22 cellular contexts compared by ENCODE assay signal in the genomic region with DNA sequence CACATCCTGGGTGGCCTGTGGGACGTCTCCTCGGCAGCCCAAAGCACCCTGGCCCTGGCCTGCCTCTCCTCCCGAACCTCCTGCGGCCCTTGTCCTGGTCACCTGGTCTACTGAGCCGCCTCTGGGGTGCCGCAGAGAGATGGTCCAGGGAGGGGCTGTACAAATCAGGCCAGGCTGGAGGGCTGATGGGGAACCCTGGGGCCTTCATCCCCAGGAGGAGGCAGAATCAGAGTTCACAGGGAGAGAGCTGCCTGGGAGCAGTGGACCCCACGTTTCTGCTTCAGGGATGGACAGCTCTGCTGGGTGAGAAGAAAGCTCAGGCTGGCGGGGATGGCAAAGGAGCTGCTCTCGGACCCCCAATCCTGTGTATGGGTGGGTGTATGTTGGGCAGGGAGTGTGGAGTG.
A peak's percentile ranks its signal among the peaks of the same experiment; 100 is the strongest.
DNase-seq lines count a peak whose midpoint lies in the region; ATAC-seq, FAIRE-seq and TF ChIP-seq lines count a peak whose summit lies in the region.
"Had no signal": no experiment of that assay in that cellular context is flagged by ENCODE, and none has a peak within 500 bp of the region (broad histone marks: within the 10 kb centered on the region; RNA-seq: fewer than 3 reads in every experiment).

No MANE protein-coding gene starts in this region.

- no peaks in the 10 kb centered on the region for H3K36me3 ChIP-seq in KOPT-K1 (ENCODE audit: insufficient read depth, low read length)
- H3K36me3 ChIP-seq in endodermal cell (ENCODE audit: control insufficient read depth, insufficient read depth, low read length), result no peaks in the 10 kb centered on the region
- H3K36me3 ChIP-seq: breast epithelium, right lobe of liver, transverse colon had no signal

- DNase-seq in D341Med (ENCODE audit: low spot score) (peak; percentile 42), endodermal cell (peak; percentile 37), posterior vena cava (ENCODE audit: low spot score) (peak; percentile 73), GM12891 (ENCODE audit: insufficient read length, low spot score) (no peak), epidermal melanocyte (ENCODE audit: insufficient read length, low spot score) (no peak), glomerular visceral epithelial cell (ENCODE audit: extremely low spot score) (no peak)
- DNase-seq: activated CD8-positive, alpha-beta T cell treated with anti-CD3 and anti-CD28 coated beads, Interleukin-2, amount 10 ng/mL, durations not matched to agents 7 days and 5 days; mucosa of descending colon; NCI-H2171; nucleus accumbens; right lobe of liver; SIG-M5; stimulated activated naive CD8-positive, alpha-beta T cell treated with anti-CD3 and anti-CD28 coated beads, Interleukin-15, Interleukin-2, amounts not matched to agents 100 U/mL and 50 U/mL, for 24 hours had no signal

- intact Hi-C loops in posterior vena cava (cut with DNase I), result no loop called here

- H3K27ac ChIP-seq in KOPT-K1 (ENCODE audit: low read depth, low read length, poor library complexity, severe bottlenecking) (peak overlapping the region; percentile 93), endodermal cell (ENCODE audit: low read depth, low read length) (no peak overlapping the region)
- H3K27ac ChIP-seq: breast epithelium, right lobe of liver, transverse colon had no signal

- no peak for TF ChIP-seq POLR2A in GM12891 (IDR thresholded peaks at IDR 0.05; ENCODE audit: low read depth, low read length)

- H3K9me3 ChIP-seq in KOPT-K1 (ENCODE audit: insufficient read depth, low read length, poor library complexity, severe bottlenecking) (no peaks in the 10 kb centered on the region), endodermal cell (ENCODE audit: control insufficient read depth, low read length) (no peaks in the 10 kb centered on the region)
- H3K9me3 ChIP-seq: breast epithelium, mucosa of descending colon, right lobe of liver, transverse colon had no signal

- no peak overlapping the region for H3K4me3 Mint-ChIP-seq in endodermal cell
- H3K4me3 Mint-ChIP-seq: activated CD8-positive, alpha-beta T cell treated with anti-CD3 and anti-CD28 coated beads, Interleukin-2, amount 10 ng/mL, durations not matched to agents 7 days and 5 days; GM23338; T-helper 1 cell treated with Interleukin-12 subunit alpha and Interleukin-12 subunit beta and Interleukin-4 antibody, amounts not matched to agents 30 μg/mL and 1 μg/mL, for 36 hours had no signal

- no peak overlapping the region for H3K27ac Mint-ChIP-seq in endodermal cell
- H3K27ac Mint-ChIP-seq: activated T-helper 2 cell treated with anti-CD3 and anti-CD28 coated beads, Interferon-gamma antibody, Interleukin-2, Interleukin-4, amounts not matched to agents 10 μg/mL and 5 μg/mL and 100 μg/mL, durations not matched to agents 14 hours and 24 hours and 36 hours; GM23338; T-helper 1 cell treated with Interleukin-12 subunit alpha and Interleukin-12 subunit beta and Interleukin-4 antibody, amounts not matched to agents 30 μg/mL and 1 μg/mL, for 36 hours had no signal

- no peaks in the 10 kb centered on the region for H3K4me1 ChIP-seq in endodermal cell (ENCODE audit: control insufficient read depth, insufficient read depth, low read length)
- H3K4me1 ChIP-seq: breast epithelium, right lobe of liver had no signal

- H3K9me3 Mint-ChIP-seq in endodermal cell, result no peaks in the 10 kb centered on the region
- H3K9me3 Mint-ChIP-seq: activated T-helper 2 cell treated with anti-CD3 and anti-CD28 coated beads, Interferon-gamma antibody, Interleukin-2, Interleukin-4, amounts not matched to agents 10 μg/mL and 5 μg/mL and 100 μg/mL, durations not matched to agents 14 hours and 24 hours and 36 hours; T-helper 1 cell treated with Interleukin-12 subunit alpha and Interleukin-12 subunit beta and Interleukin-4 antibody, amounts not matched to agents 30 μg/mL and 1 μg/mL, for 36 hours had no signal

- WGBS in endodermal cell (ENCODE audit: insufficient coverage in 1 of 2, insufficient read length in 1 of 2), 2 experiments, result 93 to 96% methylated on average over 7 to 9 of the region's 9 CpGs

- peaks cover 5% of the 10 kb centered on the region for H3K4me1 Mint-ChIP-seq in endodermal cell

- no peaks in the 10 kb centered on the region for H3K27me3 ChIP-seq in endodermal cell (ENCODE audit: control insufficient read depth, insufficient read depth, low read length, poor library complexity, severe bottlenecking)
- H3K27me3 ChIP-seq: breast epithelium, right lobe of liver, transverse colon had no signal

- H3K36me3 Mint-ChIP-seq in endodermal cell (ENCODE audit: low read depth), result no peaks in the 10 kb centered on the region

- no peak overlapping the region for H3K9ac ChIP-seq in endodermal cell (ENCODE audit: extremely low read depth, low read length, poor library complexity, severe bottlenecking)

- no peak for ATAC-seq in HG02642 (IDR thresholded peaks at IDR 0.05; ENCODE audit: poor library complexity, unreplicated experiment)
- ATAC-seq: activated CD8-positive, alpha-beta T cell treated with anti-CD3 and anti-CD28 coated beads, Interleukin-2, amount 10 ng/mL, durations not matched to agents 7 days and 5 days; GM23338; left cardiac atrium; mucosa of descending colon; right lobe of liver; stimulated activated naive CD8-positive, alpha-beta T cell treated with anti-CD3 and anti-CD28 coated beads, Interleukin-15, Interleukin-2, amounts not matched to agents 100 U/mL and 50 U/mL, for 24 hours had no signal

- no peaks in the 10 kb centered on the region for H3K27me3 Mint-ChIP-seq in endodermal cell (ENCODE audit: insufficient read depth)

- no peak for FAIRE-seq in GM12891 (lab: Jason Lieb, UNC)
- FAIRE-seq: HTR-8/SVneo had no signal

- no peak for TF ChIP-seq CTCF in endodermal cell (conservative IDR thresholded peaks at IDR 0.05)

- no peak overlapping the region for H3K4me3 ChIP-seq in endodermal cell (ENCODE audit: low read length)
- H3K4me3 ChIP-seq: breast epithelium, GM23338, mucosa of descending colon, right lobe of liver, transverse colon had no signal

TF ChIP-seq in GM12891, 5 proteins besides CTCF, POLR2A, EP300 and RAD21:
- no peak for TF ChIP-seq POU2F2 (IDR thresholded peaks at IDR 0.05; ENCODE audit: low read depth, low read length)
- TF ChIP-seq TAF1 (IDR thresholded peaks at IDR 0.05; ENCODE audit: low read depth, low read length), result no peak
- TF ChIP-seq PAX5 (IDR thresholded peaks at IDR 0.05; ENCODE audit: insufficient read depth, low read length, severe bottlenecking), result no peak
- no peak for TF ChIP-seq SPI1 (IDR thresholded peaks at IDR 0.05; ENCODE audit: low read depth, low read length)
- TF ChIP-seq POLR2AphosphoS5 (IDR thresholded peaks at IDR 0.05; ENCODE audit: low read depth, low read length), result no peak

Comparison
In these comparisons a context has a peak if more than half of its experiments do, and no peak if none do; other contexts are left out.
1. DNase-seq: peak in D341Med (single experiment), endodermal cell (single experiment) and posterior vena cava (single experiment); none in GM12891 (single experiment), epidermal melanocyte (single experiment) and glomerular visceral epithelial cell (single experiment).